12 cellular contexts compared by ENCODE assay signal in genomic region chr5:179275381-179275878, GRCh38.
DNase-seq lines count a peak whose midpoint lies in the region; ATAC-seq, FAIRE-seq and TF ChIP-seq lines count a peak whose summit lies in the region.
"Had no signal": no experiment of that assay in that cellular context is flagged by ENCODE, and none has a peak within 500 bp of the region (broad histone marks: within the 10 kb centered on the region; RNA-seq: fewer than 3 reads in every experiment).

No MANE protein-coding gene starts in this region.

- no peak for FAIRE-seq in pancreas (lab: Jason Lieb, UNC)

- H3K27me3 ChIP-seq in adrenal gland (no peaks in the 10 kb centered on the region), pancreas (no peaks in the 10 kb centered on the region)

- H3K27ac ChIP-seq in adrenal gland, result peak overlapping the region in 3 of 5 donors; percentile 32 to 83 (median 62)
- peak overlapping the region in 1 of 4 donors; percentile 22 for H3K27ac ChIP-seq in pancreas
- peak overlapping the region; percentile 80 for H3K27ac ChIP-seq in urinary bladder (ENCODE audit: low read depth)

- H3K4me1 ChIP-seq in adrenal gland (replicated peaks in 1 of 2) (peaks cover 0 to 7% of the 10 kb centered on the region in 2 donors), pancreas (no peaks in the 10 kb centered on the region), urinary bladder (ENCODE audit: insufficient read depth) (no peaks in the 10 kb centered on the region)

- H3K4me3 ChIP-seq in adrenal gland (no peak overlapping the region), pancreas (no peak overlapping the region), urinary bladder (ENCODE audit: low read depth, low read length) (no peak overlapping the region)
- H3K4me3 ChIP-seq: lung had no signal

- TF ChIP-seq POLR2A in adrenal gland (IDR thresholded peaks at IDR 0.05), result no peak

- intact Hi-C loops in adrenal gland (cut with DNase I) (no loop called here), left cardiac atrium (cut with DNase I) (no loop called here), pancreas (cut with DNase I) (no loop called here)

- TF ChIP-seq CTCF in adrenal gland (IDR thresholded peaks at IDR 0.05) (no peak), pancreas (IDR thresholded peaks at IDR 0.05) (no peak)

- H3K9me3 ChIP-seq in adrenal gland (replicated peaks in 1 of 3) (no peaks in the 10 kb centered on the region), pancreas (no peaks in the 10 kb centered on the region)

- ATAC-seq in left cardiac atrium, result peak; percentile 27 to 39
- ATAC-seq in pancreas, result peak in 3 of 4 donors; percentile 7 to 27 (median 12)
- ATAC-seq in GM21576 (IDR thresholded peaks at IDR 0.05; ENCODE audit: unreplicated experiment), result no peak
- no peak for ATAC-seq in GM21529 (IDR thresholded peaks at IDR 0.05; ENCODE audit: unreplicated experiment)
- ATAC-seq in GM18511 (IDR thresholded peaks at IDR 0.05; ENCODE audit: unreplicated experiment), result no peak

- no peak for DNase-seq in adrenal gland
- no peak for DNase-seq in left cardiac atrium
- DNase-seq in pancreas, result peak in 1 of 6 donors; percentile 41
- no peak for DNase-seq in RPMI8226
- DNase-seq: activated CD4-positive, CD25-positive, alpha-beta regulatory T cell treated with anti-CD3 and anti-CD28 coated beads, Interleukin-2, amount 50 U/mL, for 72 hours; head of caudate nucleus; Kasumi-1 had no signal

- WGBS in adrenal gland, 4 donors, result 77 to 86% (median 83%) methylated on average over 12 to 15 of the region's 15 CpGs
- 78% methylated on average over 15 of the region's 15 CpGs for WGBS in pancreas, 2 donors
- 66% methylated on average over 15 of the region's 15 CpGs for WGBS in urinary bladder

- H3K36me3 ChIP-seq in adrenal gland (replicated peaks in 1 of 2) (no peaks in the 10 kb centered on the region), pancreas (no peaks in the 10 kb centered on the region), urinary bladder (ENCODE audit: insufficient read depth) (no peaks in the 10 kb centered on the region)

Comparison
In these comparisons a context has a peak if more than half of its experiments do, and no peak if none do; other contexts are left out.
1. ATAC-seq: peak in left cardiac atrium (2 of 2) and pancreas (3 of 4); none in GM21576 (single experiment), GM21529 (single experiment) and GM18511 (single experiment).